ENCODE assay signal across 36 cellular contexts in genomic region chr20:37871751-37872150, GRCh38. TPM values are rescaled to one million over a fixed set of nuclear protein-coding genes. Genes with fewer than 3 reads are reported as not detected.
"Had no signal": no experiment of that assay in that cellular context is flagged by ENCODE, and none has a peak within 500 bp of the region (broad histone marks: within the 10 kb centered on the region; RNA-seq: fewer than 3 reads in every experiment).

No MANE protein-coding gene starts in this region.

- H3K27me3 Mint-ChIP-seq: activated B cell treated with CpG ODN at 0.5 μM for 24 hours; activated CD4-positive, alpha-beta memory T cell treated with anti-CD3 and anti-CD28 coated beads for 36 hours; activated CD4-positive, alpha-beta T cell treated with anti-CD3 and anti-CD28 coated beads, Interleukin-2, amount 10 ng/mL, durations not matched to agents 24 days and 14 days; activated CD8-positive, alpha-beta T cell treated with anti-CD3 and anti-CD28 coated beads for 36 hours; activated naive CD8-positive, alpha-beta T cell treated with anti-CD3 and anti-CD28 coated beads for 36 hours; activated T-helper 17 cell treated with anti-CD3 and anti-CD28 coated beads, Interleukin-2, amount 50 U/mL, for 72 hours had no signal

- H3K4me3 ChIP-seq: adrenal gland, body of pancreas, breast epithelium had no signal

- DNase-seq: activated B cell treated with CpG ODN at 0.5 μM for 24 hours; activated CD4-positive, alpha-beta memory T cell treated with anti-CD3 and anti-CD28 coated beads for 36 hours; activated CD4-positive, alpha-beta T cell treated with anti-CD3 and anti-CD28 coated beads for 4 hours; activated CD4-positive, alpha-beta T cell treated with anti-CD3 and anti-CD28 coated beads, Interleukin-2, amount 10 ng/mL, durations not matched to agents 24 days and 14 days; activated CD4-positive, alpha-beta T cell treated with anti-CD3 and anti-CD28 coated beads, Interleukin-2, amount 50 U/mL, for 1 hour; activated CD4-positive, alpha-beta T cell treated with anti-CD3 and anti-CD28 coated beads, Interleukin-2, amount 50 U/mL, for 4 hours; activated CD4-positive, CD25-positive, alpha-beta regulatory T cell treated with anti-CD3 and anti-CD28 coated beads, Interleukin-2, amount 50 U/mL, for 72 hours; activated CD8-positive, alpha-beta memory T cell treated with anti-CD3 and anti-CD28 coated beads, Interleukin-2, amount 50 U/mL, for 4 hours; activated CD8-positive, alpha-beta T cell treated with anti-CD3 and anti-CD28 coated beads for 36 hours; activated effector memory CD4-positive, alpha-beta T cell treated with anti-CD3 and anti-CD28 coated beads, Interleukin-2, amount 50 U/mL, for 16 hours; activated gamma-delta T cell treated with Interleukin-2 at 50 U/mL for 16 hours; activated naive CD4-positive, alpha-beta T cell; activated naive CD4-positive, alpha-beta T cell treated with anti-CD3 and anti-CD28 coated beads for 36 hours; activated naive CD4-positive, alpha-beta T cell treated with anti-CD3 and anti-CD28 coated beads, Interleukin-2, amount 50 U/mL, for 16 hours; activated naive CD8-positive, alpha-beta T cell treated with anti-CD3 and anti-CD28 coated beads for 36 hours; activated T-cell treated with anti-CD3 and anti-CD28 coated beads for 4 hours; activated T-cell treated with anti-CD3 and anti-CD28 coated beads, Interleukin-2, amount 50 U/mL, for 1 hour; activated T-cell treated with anti-CD3 and anti-CD28 coated beads, Interleukin-2, amount 50 U/mL, for 4 hours; activated T-cell treated with anti-CD3 and anti-CD28 coated beads, Interleukin-2, amount 50 U/mL, for 72 hours; adrenal gland; amniotic stem cell; body of pancreas; brain microvascular endothelial cell; central memory CD4-positive, alpha-beta T cell; T-helper 1 cell; T-helper 2 cell; T-helper 9 cell had no signal

- H3K9me3 Mint-ChIP-seq: activated B cell treated with CpG ODN at 0.5 μM for 24 hours; activated CD4-positive, alpha-beta memory T cell treated with anti-CD3 and anti-CD28 coated beads for 36 hours; activated CD4-positive, alpha-beta T cell treated with anti-CD3 and anti-CD28 coated beads, Interleukin-2, amount 10 ng/mL, durations not matched to agents 24 days and 14 days; activated CD8-positive, alpha-beta T cell treated with anti-CD3 and anti-CD28 coated beads for 36 hours; activated naive CD4-positive, alpha-beta T cell treated with anti-CD3 and anti-CD28 coated beads for 36 hours; activated naive CD4-positive, alpha-beta T cell treated with anti-CD3 and anti-CD28 coated beads, Interleukin-2, amount 50 U/mL, for 72 hours; activated naive CD8-positive, alpha-beta T cell treated with anti-CD3 and anti-CD28 coated beads for 36 hours; activated T-cell treated with anti-CD3 and anti-CD28 coated beads, Interleukin-2, amount 50 U/mL, for 4 hours; activated T-cell treated with anti-CD3 and anti-CD28 coated beads, Interleukin-2, amount 50 U/mL, for 72 hours; activated T-helper 1 cell treated with anti-CD3 and anti-CD28 coated beads, Interleukin-12 subunit alpha, Interleukin-12 subunit beta, Interleukin-2, Interleukin-4 antibody, amounts not matched to agents 30 ng/mL and 10 ng/mL and 1 ng/mL, durations not matched to agents 14 hours and 24 hours and 36 hours; activated T-helper 17 cell treated with anti-CD3 and anti-CD28 coated beads, Interleukin-2, amount 50 U/mL, for 72 hours; T-helper 1 cell treated with Interleukin-12 subunit alpha and Interleukin-12 subunit beta and Interleukin-4 antibody, amounts not matched to agents 30 μg/mL and 1 μg/mL, for 36 hours; T-helper 2 cell treated with Interferon-gamma antibody and Interleukin-4, amounts not matched to agents 5 μg/mL and 100 μg/mL, for 36 hours had no signal

- H3K27ac ChIP-seq: adrenal gland, body of pancreas, brain microvascular endothelial cell, breast epithelium, VCaP had no signal

- H3K9me3 ChIP-seq: adrenal gland, body of pancreas, breast epithelium had no signal

- H3K36me3 ChIP-seq: brain microvascular endothelial cell, breast epithelium had no signal

- H3K27ac Mint-ChIP-seq: activated B cell treated with CpG ODN at 0.5 μM for 24 hours; activated CD4-positive, alpha-beta memory T cell treated with anti-CD3 and anti-CD28 coated beads for 36 hours; activated CD4-positive, alpha-beta T cell treated with anti-CD3 and anti-CD28 coated beads, Interleukin-2, amount 10 ng/mL, durations not matched to agents 24 days and 14 days; activated CD8-positive, alpha-beta T cell treated with anti-CD3 and anti-CD28 coated beads for 36 hours; activated naive CD4-positive, alpha-beta T cell treated with anti-CD3 and anti-CD28 coated beads for 36 hours; activated naive CD8-positive, alpha-beta T cell treated with anti-CD3 and anti-CD28 coated beads for 36 hours; activated T-cell treated with anti-CD3 and anti-CD28 coated beads, Interleukin-2, amount 50 U/mL, for 72 hours; activated T-helper 1 cell treated with anti-CD3 and anti-CD28 coated beads, Interleukin-12 subunit alpha, Interleukin-12 subunit beta, Interleukin-2, Interleukin-4 antibody, amounts not matched to agents 30 ng/mL and 10 ng/mL and 1 ng/mL, durations not matched to agents 14 hours and 24 hours and 36 hours; activated T-helper 17 cell treated with anti-CD3 and anti-CD28 coated beads, Interleukin-2, amount 50 U/mL, for 72 hours; T-helper 1 cell treated with Interleukin-12 subunit alpha and Interleukin-12 subunit beta and Interleukin-4 antibody, amounts not matched to agents 30 μg/mL and 1 μg/mL, for 36 hours; T-helper 2 cell treated with Interferon-gamma antibody and Interleukin-4, amounts not matched to agents 5 μg/mL and 100 μg/mL, for 36 hours had no signal

- H3K4me3 Mint-ChIP-seq: activated B cell treated with CpG ODN at 0.5 μM for 24 hours; activated CD4-positive, alpha-beta memory T cell treated with anti-CD3 and anti-CD28 coated beads for 36 hours; activated CD4-positive, alpha-beta T cell treated with anti-CD3 and anti-CD28 coated beads, Interleukin-2, amount 10 ng/mL, durations not matched to agents 24 days and 14 days; activated CD8-positive, alpha-beta T cell treated with anti-CD3 and anti-CD28 coated beads for 36 hours; activated naive CD4-positive, alpha-beta T cell treated with anti-CD3 and anti-CD28 coated beads for 36 hours; activated naive CD8-positive, alpha-beta T cell treated with anti-CD3 and anti-CD28 coated beads for 36 hours; activated T-cell treated with anti-CD3 and anti-CD28 coated beads, Interleukin-2, amount 50 U/mL, for 4 hours; activated T-cell treated with anti-CD3 and anti-CD28 coated beads, Interleukin-2, amount 50 U/mL, for 72 hours; activated T-helper 1 cell treated with anti-CD3 and anti-CD28 coated beads, Interleukin-12 subunit alpha, Interleukin-12 subunit beta, Interleukin-2, Interleukin-4 antibody, amounts not matched to agents 30 ng/mL and 10 ng/mL and 1 ng/mL, durations not matched to agents 14 hours and 24 hours and 36 hours; activated T-helper 17 cell treated with anti-CD3 and anti-CD28 coated beads, Interleukin-2, amount 50 U/mL, for 72 hours; T-helper 1 cell treated with Interleukin-12 subunit alpha and Interleukin-12 subunit beta and Interleukin-4 antibody, amounts not matched to agents 30 μg/mL and 1 μg/mL, for 36 hours; T-helper 2 cell treated with Interferon-gamma antibody and Interleukin-4, amounts not matched to agents 5 μg/mL and 100 μg/mL, for 36 hours had no signal

- H3K4me1 ChIP-seq: adrenal gland, body of pancreas, breast epithelium had no signal

- H3K27me3 ChIP-seq: adrenal gland, body of pancreas, brain microvascular endothelial cell, breast epithelium had no signal

- ATAC-seq: activated CD8-positive, alpha-beta T cell treated with anti-CD3 and anti-CD28 coated beads for 36 hours; activated naive CD4-positive, alpha-beta T cell treated with anti-CD3 and anti-CD28 coated beads, Interleukin-2, amount 50 U/mL, for 72 hours; activated T-cell treated with anti-CD3 and anti-CD28 coated beads, Interleukin-2, amount 50 U/mL, for 4 hours; activated T-cell treated with anti-CD3 and anti-CD28 coated beads, Interleukin-2, amount 50 U/mL, for 72 hours; activated T-helper 17 cell treated with anti-CD3 and anti-CD28 coated beads, Interleukin-2, amount 50 U/mL, for 72 hours; body of pancreas had no signal

- H3K4me1 Mint-ChIP-seq: activated B cell treated with CpG ODN at 0.5 μM for 24 hours; activated CD4-positive, alpha-beta T cell treated with anti-CD3 and anti-CD28 coated beads, Interleukin-2, amount 10 ng/mL, durations not matched to agents 24 days and 14 days; activated naive CD8-positive, alpha-beta T cell treated with anti-CD3 and anti-CD28 coated beads for 36 hours; activated T-helper 17 cell treated with anti-CD3 and anti-CD28 coated beads, Interleukin-2, amount 50 U/mL, for 72 hours had no signal

RNA-seq across cellular contexts. Expression of gene VSTM2L, which starts 31.2 kb away (rescaled TPM):
- total RNA-seq: activated B cell treated with CpG ODN at 0.5 μM for 24 hours; activated CD4-positive, alpha-beta memory T cell treated with anti-CD3 and anti-CD28 coated beads for 36 hours; activated CD8-positive, alpha-beta memory T cell treated with anti-CD3 and anti-CD28 coated beads for 36 hours; activated CD8-positive, alpha-beta T cell treated with anti-CD3 and anti-CD28 coated beads for 36 hours; activated naive CD4-positive, alpha-beta T cell treated with anti-CD3 and anti-CD28 coated beads for 36 hours; activated naive CD8-positive, alpha-beta T cell treated with anti-CD3 and anti-CD28 coated beads for 36 hours; activated T-helper 17 cell treated with anti-CD3 and anti-CD28 coated beads, Interleukin-2, amount 50 U/mL, for 72 hours had no signal
- polyA plus RNA-seq: aorta had no signal
